Comparison of ENCODE assay signal across 8 cellular contexts in genomic region chr6:5302995-5303622, GRCh38. TPM values are rescaled to one million over a fixed set of nuclear protein-coding genes. Genes with fewer than 3 reads are reported as not detected.
DNase-seq lines count a peak whose midpoint lies in the region; ATAC-seq and TF ChIP-seq lines count a peak whose summit lies in the region.

No MANE protein-coding gene starts in this region.

- H3K4me1 ChIP-seq in DND-41 (ENCODE audit: insufficient read depth, low read length): no peaks in the 10 kb centered on the region
- peaks cover 0 to 15% (median 9%) of the 10 kb centered on the region in 4 donors for H3K4me1 ChIP-seq in transverse colon

- TF ChIP-seq EP300 in transverse colon (IDR thresholded peaks at IDR 0.05; ENCODE audit: low read depth): no peak

- H3K4me3 ChIP-seq in DND-41 (ENCODE audit: low read depth in 1 of 2, low read length in 2 of 2) (no peak overlapping the region), transverse colon (no peak overlapping the region)

- ATAC-seq in DND-41 (ENCODE audit: insufficient read depth, low read depth) (no peak), GM21381 (IDR thresholded peaks at IDR 0.05; ENCODE audit: unreplicated experiment) (peak; percentile 56)

- H3K9me3 ChIP-seq in DND-41 (ENCODE audit: insufficient read depth, low read length, severe bottlenecking): no peaks in the 10 kb centered on the region
- H3K9me3 ChIP-seq in transverse colon: no peaks in the 10 kb centered on the region

- no peak overlapping the region for H3K27ac Mint-ChIP-seq in chondrocyte (ENCODE audit: unreplicated experiment)

- peaks cover 19% of the 10 kb centered on the region; the same call in 1 of the 2 replicates for H3K79me2 ChIP-seq in DND-41 (ENCODE audit: insufficient read depth, low read length)

- H3K9ac ChIP-seq in DND-41 (ENCODE audit: low read depth, low read length): no peak overlapping the region

- intact Hi-C loops in transverse colon (cut with DNase I; ENCODE audit: low total_unique reads): no loop called here

- H3K36me3 Mint-ChIP-seq in chondrocyte (ENCODE audit: low read depth): no peaks in the 10 kb centered on the region

- 51 to 72% methylated on average over 2 to 10 of the region's 10 CpGs for WGBS in transverse colon (ENCODE audit: low coverage in 1 of 2), 2 donors

- H2AFZ ChIP-seq in DND-41 (ENCODE audit: low read depth, low read length): no peak overlapping the region

- in situ Hi-C loops in transverse colon (cut with MboI; ENCODE audit: low pct_ligation_motif_present in 1 of 4, low pct_unique_long_range_greater_than_20kb in 1 of 4, low sequenced_read_pairs in 3 of 4): loop anchor here in 1 of 4 donors (10.0 kb wide), 1 partner anchor 158 kb away; no protein-coding TSS in a partner anchor

- no peak overlapping the region for H3K4me2 ChIP-seq in DND-41 (ENCODE audit: insufficient read depth, low read length)

- peaks cover 16% of the 10 kb centered on the region for H3K4me1 Mint-ChIP-seq in chondrocyte (ENCODE audit: low read depth)

- no peak overlapping the region for H3K27ac ChIP-seq in DND-41 (ENCODE audit: low read length)
- no peak overlapping the region for H3K27ac ChIP-seq in transverse colon

- H3K4me3 Mint-ChIP-seq in chondrocyte (ENCODE audit: unreplicated experiment): no peak overlapping the region

- no peaks in the 10 kb centered on the region for H3K36me3 ChIP-seq in DND-41 (ENCODE audit: insufficient read depth, low read length)
- H3K36me3 ChIP-seq in transverse colon: no peaks in the 10 kb centered on the region

- H3K27me3 ChIP-seq in DND-41 (ENCODE audit: insufficient read depth, low read length, poor library complexity) (no peaks in the 10 kb centered on the region), transverse colon (no peaks in the 10 kb centered on the region)

- no peak for TF ChIP-seq POLR2A in transverse colon (IDR thresholded peaks at IDR 0.05)

- peaks cover 52% of the 10 kb centered on the region; the same call in 1 of the 2 replicates for H4K20me1 ChIP-seq in DND-41 (ENCODE audit: insufficient read depth, low read length)

- no peaks in the 10 kb centered on the region for H3K9me3 Mint-ChIP-seq in chondrocyte (ENCODE audit: low read depth)

- no peak for DNase-seq in DND-41
- DNase-seq in HPDE6-E6E7 (ENCODE audit: extremely low spot score): peak; percentile 91
- DNase-seq in activated CD4-positive, CD25-positive, alpha-beta regulatory T cell (lab: John Stamatoyannopoulos, UW): peak; percentile 7 to 30 (median 24)
- no peak for DNase-seq in chondrocyte (ENCODE audit: low spot score)
- DNase-seq in mucosa of gallbladder (ENCODE audit: low spot score): peak; percentile 65
- peak; percentile 55 for DNase-seq in transverse colon
- DNase-seq in hepatic stellate cell (ENCODE audit: low spot score): no peak

- H3K27me3 Mint-ChIP-seq in chondrocyte (ENCODE audit: low read depth): no peaks in the 10 kb centered on the region

- TF ChIP-seq CTCF in DND-41 (IDR thresholded peaks at IDR 0.05; ENCODE audit: borderline replicate concordance, extremely low read depth, low read length, poor library complexity, severe bottlenecking) (peak; percentile 12), chondrocyte (IDR thresholded peaks at IDR 0.05) (peak; percentile 62), transverse colon (IDR thresholded peaks at IDR 0.05) (peak; percentile 30 to 60 (median 52))

RNA-seq across cellular contexts. Expression of gene FARS2, which starts 41.8 kb away (rescaled TPM):
- total RNA-seq in chondrocyte (10.7 to 18.1 TPM (median 11.8 TPM) in 3 replicates), mucosa of gallbladder (15.7 TPM), transverse colon (10 to 100 TPM in 3 of 4 donors, 1 to 10 TPM in 1; 2.6 to 21.9 (median 15.0) TPM)

RNA-seq across cellular contexts. Expression of gene LYRM4, which starts 42.4 kb away (rescaled TPM):
- total RNA-seq in chondrocyte (18.0 to 23.9 TPM (median 23.3 TPM) in 3 replicates), mucosa of gallbladder (21.6 TPM), transverse colon (10 to 100 TPM in 1 of 4 donors, 1 to 10 TPM in 3; 3.0 to 14.0 (median 6.9) TPM)

Comparison
In these comparisons a context has a peak if more than half of its experiments do, and no peak if none do; other contexts are left out.
1. DNase-seq: peak in HPDE6-E6E7 (single experiment), activated CD4-positive, CD25-positive, alpha-beta regulatory T cell (4 of 4), mucosa of gallbladder (single experiment) and transverse colon (single experiment); none in DND-41 (single experiment), chondrocyte (single experiment) and hepatic stellate cell (single experiment).
2. CTCF ChIP-seq: peak in every context shown above with its lines; median percentile 62 in chondrocyte; 52 in transverse colon; 12 in DND-41.